In genomic region chr17:35372846-35373531, GRCh38 we compare ENCODE assay signal across 8 cellular contexts. TPM values are rescaled to one million over a fixed set of nuclear protein-coding genes. Genes with fewer than 3 reads are reported as not detected.
DNase-seq lines count a peak whose midpoint lies in the region; ATAC-seq, FAIRE-seq and TF ChIP-seq lines count a peak whose summit lies in the region.

No MANE protein-coding gene starts in this region.

- in situ Hi-C loops in HepG2 (cut with HindIII; ENCODE audit: extremely low pct_ligation_motif_present, low pct_unique_long_range_greater_than_20kb): no loop called here

- FAIRE-seq in HepG2 (lab: Jason Lieb, UNC) (no peak), H54 (lab: Jason Lieb, UNC) (no peak)

- no peak for TF ChIP-seq EP300 in HepG2 (IDR thresholded peaks at IDR 0.05; ENCODE audit: low read depth in 2 of 2, low read length in 2 of 2)
- no peak for TF ChIP-seq EP300 in HepG2 (CRISPR knock-in tag; IDR thresholded peaks at IDR 0.05; ENCODE audit: borderline replicate concordance)

- peaks cover 27% of the 10 kb centered on the region for H3K9me3 Mint-ChIP-seq in activated T-helper 1 cell treated with anti-CD3 and anti-CD28 coated beads, Interleukin-12 subunit alpha, Interleukin-12 subunit beta, Interleukin-2, Interleukin-4 antibody, amounts not matched to agents 30 ng/mL and 10 ng/mL and 1 ng/mL, durations not matched to agents 14 hours and 24 hours and 36 hours

- peaks cover 72% of the 10 kb centered on the region for H3K4me1 Mint-ChIP-seq in activated T-helper 1 cell treated with anti-CD3 and anti-CD28 coated beads, Interleukin-12 subunit alpha, Interleukin-12 subunit beta, Interleukin-2, Interleukin-4 antibody, amounts not matched to agents 30 ng/mL and 10 ng/mL and 1 ng/mL, durations not matched to agents 14 hours and 24 hours and 36 hours (ENCODE audit: low read depth)

- TF ChIP-seq CTCF in liver (IDR thresholded peaks at IDR 0.05; ENCODE audit: low read depth, low read length, missing input control) (no peak), HepG2 (CRISPR knock-in tag; IDR thresholded peaks at IDR 0.05) (no peak), MM.1S (IDR thresholded peaks at IDR 0.05; ENCODE audit: low read length) (no peak), retinal pigment epithelial cell (conservative IDR thresholded peaks at IDR 0.05; ENCODE audit: low read depth, low read length) (no peak)

- POLR2A ChIA-PET in HepG2 (lab: Yijun Ruan, JAX): no interaction called here

- H3K9me2 ChIP-seq in MM.1S (replicated peaks; ENCODE audit: insufficient read depth, low read length): no peaks in the 10 kb centered on the region

- H3K36me3 Mint-ChIP-seq in activated T-helper 1 cell treated with anti-CD3 and anti-CD28 coated beads, Interleukin-12 subunit alpha, Interleukin-12 subunit beta, Interleukin-2, Interleukin-4 antibody, amounts not matched to agents 30 ng/mL and 10 ng/mL and 1 ng/mL, durations not matched to agents 14 hours and 24 hours and 36 hours (ENCODE audit: low read depth): peaks cover 41% of the 10 kb centered on the region

- peaks cover 0 to 6% (median 2%) of the 10 kb centered on the region in 4 donors for H3K9me3 ChIP-seq in liver (ENCODE audit: control insufficient read depth in 4 of 4, low read length in 3 of 4)
- H3K9me3 ChIP-seq in HepG2 (ENCODE audit: low read length): no peaks in the 10 kb centered on the region
- no peaks in the 10 kb centered on the region for H3K9me3 ChIP-seq in MM.1S (replicated peaks; ENCODE audit: insufficient read depth, low read length)

- TF ChIP-seq POLR2A in HepG2 (IDR thresholded peaks at IDR 0.05; ENCODE audit: insufficient read depth in 1 of 2, low read depth in 2 of 2, low read length in 2 of 2) (no peak), H54 (IDR thresholded peaks at IDR 0.05; ENCODE audit: low read depth, low read length) (no peak)

- 4% methylated on average over 25 of the region's 25 CpGs for WGBS in liver
- WGBS in HepG2 (ENCODE audit: low lambda C conversion rate): 52% methylated on average over 9 of the region's 25 CpGs

- no peaks in the 10 kb centered on the region for H3K27me3 Mint-ChIP-seq in activated T-helper 1 cell treated with anti-CD3 and anti-CD28 coated beads, Interleukin-12 subunit alpha, Interleukin-12 subunit beta, Interleukin-2, Interleukin-4 antibody, amounts not matched to agents 30 ng/mL and 10 ng/mL and 1 ng/mL, durations not matched to agents 14 hours and 24 hours and 36 hours (ENCODE audit: insufficient read depth)

- H3K27ac ChIP-seq in liver (ENCODE audit: low read depth in 1 of 2, low read length in 2 of 2) (peak overlapping the region; percentile 83 to 88), HepG2 (ENCODE audit: extremely low read length, insufficient read depth, low read length) (no peak overlapping the region), MM.1S (ENCODE audit: low read length) (peak overlapping the region; percentile 90)

- CTCF ChIA-PET in HepG2 (lab: Yijun Ruan, JAX; ENCODE audit: low intra/inter-chr PET ratio, low total read pairs): no interaction called here

- H3K9ac ChIP-seq in liver (ENCODE audit: low read depth in 1 of 2, low read length in 2 of 2): peak overlapping the region in 1 of 2 donors; percentile 4
- no peak overlapping the region for H3K9ac ChIP-seq in HepG2 (ENCODE audit: insufficient read depth, low read depth, low read length)
- peak overlapping the region; percentile 93 for H3K9ac ChIP-seq in MM.1S (ENCODE audit: low read length)

- H3F3A ChIP-seq in MM.1S (ENCODE audit: insufficient read depth, low read length): peaks cover 48% of the 10 kb centered on the region

- no peaks in the 10 kb centered on the region for H4K20me1 ChIP-seq in HepG2 (ENCODE audit: insufficient read depth, low read length)
- H4K20me1 ChIP-seq in MM.1S (ENCODE audit: insufficient read depth, low read length): no peaks in the 10 kb centered on the region

- H3K4me3 Mint-ChIP-seq in activated T-helper 1 cell treated with anti-CD3 and anti-CD28 coated beads, Interleukin-12 subunit alpha, Interleukin-12 subunit beta, Interleukin-2, Interleukin-4 antibody, amounts not matched to agents 30 ng/mL and 10 ng/mL and 1 ng/mL, durations not matched to agents 14 hours and 24 hours and 36 hours: peak overlapping the region; percentile 93

- no TSS peak for BruUV-seq in HepG2 (replicated peaks; lab: Mats Ljungman, UMichigan)

- intact Hi-C loops in HepG2 (cut with micrococcal nuclease; ENCODE audit: unreplicated experiment): no loop called here
- intact Hi-C loops in activated T-helper 1 cell treated with anti-CD3 and anti-CD28 coated beads, Interleukin-12 subunit alpha, Interleukin-12 subunit beta, Interleukin-2, Interleukin-4 antibody, amounts not matched to agents 30 ng/mL and 10 ng/mL and 1 ng/mL, durations not matched to agents 14 hours and 24 hours and 36 hours (cut with micrococcal nuclease): loop anchor here (1.0 to 10.0 kb wide), 9 partner anchors 26 to 388 kb away; partner anchors contain the start of genes LIG3 and SLFN12L
- intact Hi-C loops in Right ventricle myocardium superior (cut with DNase I): no loop called here

- no peak overlapping the region for H3K4me2 ChIP-seq in HepG2 (ENCODE audit: low read depth, low read length)
- peak overlapping the region; percentile 99 for H3K4me2 ChIP-seq in MM.1S (ENCODE audit: low read depth, low read length)

- H2AFZ ChIP-seq in HepG2 (ENCODE audit: low read length): no peak overlapping the region
- H2AFZ ChIP-seq in MM.1S (ENCODE audit: low read length): peak overlapping the region; percentile 88

- ATAC-seq in HepG2 (no peak), Right ventricle myocardium superior (ENCODE audit: poor library complexity) (peak; percentile 13), GM21576 (IDR thresholded peaks at IDR 0.05; ENCODE audit: unreplicated experiment) (no peak)

- TF ChIP-seq RAD21 in liver (IDR thresholded peaks at IDR 0.05) (no peak), HepG2 (CRISPR knock-in tag; IDR thresholded peaks at IDR 0.05) (no peak)

- DNase-seq in HepG2 (ENCODE audit: low spot score): no peak
- DNase-seq in MM.1S: peak; percentile 84
- peak; percentile 26 for DNase-seq in activated T-helper 1 cell treated with anti-CD3 and anti-CD28 coated beads, Interleukin-12 subunit alpha, Interleukin-12 subunit beta, Interleukin-2, Interleukin-4 antibody, amounts not matched to agents 30 ng/mL and 10 ng/mL and 1 ng/mL, durations not matched to agents 14 hours and 24 hours and 36 hours (ENCODE audit: low spot score)
- DNase-seq in Right ventricle myocardium superior: peak; percentile 51
- no peak for DNase-seq in retinal pigment epithelial cell (ENCODE audit: low read depth)
- no peak for DNase-seq in H54 (ENCODE audit: insufficient read length, low spot score)

- H3K4me1 ChIP-seq in liver (ENCODE audit: control insufficient read depth in 4 of 4, insufficient read depth in 4 of 4, low read length in 3 of 4): peaks cover 1 to 13% (median 8%) of the 10 kb centered on the region in 4 donors
- no peaks in the 10 kb centered on the region for H3K4me1 ChIP-seq in HepG2 (ENCODE audit: insufficient read depth, low read length)
- peaks cover 38% of the 10 kb centered on the region for H3K4me1 ChIP-seq in MM.1S (ENCODE audit: low read length)

- H3K36me3 ChIP-seq in liver (ENCODE audit: control insufficient read depth in 4 of 4, insufficient read depth in 3 of 4, low read depth in 1 of 4, low read length in 3 of 4): peaks cover 0 to 3% (median 0%) of the 10 kb centered on the region in 4 donors
- H3K36me3 ChIP-seq in HepG2 (replicated peaks in 1 of 2; ENCODE audit: control insufficient read depth in 1 of 2, insufficient read depth in 2 of 2, low read length in 2 of 2): no peaks in the 10 kb centered on the region
- no peaks in the 10 kb centered on the region for H3K36me3 ChIP-seq in MM.1S (replicated peaks; ENCODE audit: insufficient read depth, low read length)

- H3K27me3 ChIP-seq in liver (ENCODE audit: control insufficient read depth in 4 of 4, insufficient read depth in 4 of 4, low read length in 3 of 4) (peaks cover 0 to 10% (median under 1%) of the 10 kb centered on the region in 4 donors), HepG2 (ENCODE audit: control insufficient read depth in 1 of 2, insufficient read depth in 2 of 2, low read length in 2 of 2) (peaks cover 7 to 28% of the 10 kb centered on the region in 2 experiments; a peak in 4 of 5 replicates), MM.1S (replicated peaks; ENCODE audit: insufficient read depth, low read length) (no peaks in the 10 kb centered on the region)

- H3K4me3 ChIP-seq in liver (ENCODE audit: low read depth in 1 of 3, low read length in 3 of 3) (peak overlapping the region in 2 of 3 donors; percentile 59 to 61), HepG2 (replicated peaks in 1 of 3; ENCODE audit: insufficient read depth in 1 of 3, low read depth in 2 of 3, low read length in 3 of 3) (no peak overlapping the region), MM.1S (ENCODE audit: low read length) (peak overlapping the region; percentile 73), retinal pigment epithelial cell (ENCODE audit: low read length) (peak overlapping the region; percentile 52)

- H3K79me2 ChIP-seq in HepG2 (ENCODE audit: insufficient read depth, low read length): no peaks in the 10 kb centered on the region
- H3K79me2 ChIP-seq in MM.1S (ENCODE audit: low read length): peaks cover 39% of the 10 kb centered on the region

- H3K27ac Mint-ChIP-seq in activated T-helper 1 cell treated with anti-CD3 and anti-CD28 coated beads, Interleukin-12 subunit alpha, Interleukin-12 subunit beta, Interleukin-2, Interleukin-4 antibody, amounts not matched to agents 30 ng/mL and 10 ng/mL and 1 ng/mL, durations not matched to agents 14 hours and 24 hours and 36 hours: peak overlapping the region; percentile 95

RNA-seq across cellular contexts. Expression of gene SLFN11, which starts 0.4 kb away (rescaled TPM):
- total RNA-seq in liver (10 to 100 TPM; 10.1 to 18.7 TPM), HepG2 (2016; rRNA removed; fragmentation: Illumina TruSeq; extraction: Trizol) (not detected in 2 replicates), Right ventricle myocardium superior (16.8 TPM)
- polyA plus RNA-seq in liver (1 to 10 TPM; 1.6 to 2.3 TPM), HepG2 (2011; rRNA removed) (not detected in 2 replicates)
- not detected in 2 replicates for total RNA-seq in HepG2 (2016; cell fraction: cytosol; rRNA removed; fragmentation: Illumina TruSeq; extraction: Trizol; ENCODE audit: low read depth)
- total RNA-seq in HepG2 (2016; cell fraction: insoluble cytoplasmic fraction; rRNA removed; fragmentation: Illumina TruSeq; extraction: Trizol): not detected in 2 replicates
- not detected in 2 replicates for total RNA-seq in HepG2 (2016; cell fraction: membrane; rRNA removed; fragmentation: Illumina TruSeq; extraction: Trizol)
- total RNA-seq in HepG2 (2016; cell fraction: nucleus; rRNA removed; fragmentation: Illumina TruSeq; extraction: Trizol): not detected in 2 replicates
- not detected in 2 replicates for polyA plus RNA-seq in HepG2 (2011; cell fraction: cytosol; rRNA removed)
- not detected in 2 replicates for polyA plus RNA-seq in HepG2 (2011; cell fraction: nucleus; rRNA removed)
- polyA plus RNA-seq in HepG2 (2012): not detected in 2 replicates
- polyA plus RNA-seq in HepG2 (2016; cell fraction: cytosol; fragmentation: Illumina TruSeq; extraction: Trizol; ENCODE audit: low read depth): not detected in 2 replicates
- polyA plus RNA-seq in HepG2 (2016; cell fraction: insoluble cytoplasmic fraction; fragmentation: Illumina TruSeq; extraction: Trizol; ENCODE audit: low read depth): not detected in 2 replicates
- not detected in 2 replicates for polyA plus RNA-seq in HepG2 (2016; cell fraction: membrane; fragmentation: Illumina TruSeq; extraction: Trizol; ENCODE audit: low read depth)
- not detected in 2 replicates for polyA plus RNA-seq in HepG2 (2016; cell fraction: nucleus; fragmentation: Illumina TruSeq; extraction: Trizol; ENCODE audit: insufficient read depth, low read depth)
- 43.9 TPM in 1 of 2 replicates, not detected in the other for polyA minus RNA-seq in HepG2 (2011; rRNA and poly(A)+ RNA removed; ENCODE audit: low replicate concordance)
- not detected in 2 replicates for polyA minus RNA-seq in HepG2 (2011; cell fraction: cytosol; rRNA and poly(A)+ RNA removed)
- not detected in 2 replicates for polyA minus RNA-seq in HepG2 (2011; cell fraction: nucleus; rRNA and poly(A)+ RNA removed)
- total RNA-seq in activated T-helper 1 cell treated with anti-CD3 and anti-CD28 coated beads, Interleukin-12 subunit alpha, Interleukin-12 subunit beta, Interleukin-2, Interleukin-4 antibody, amounts not matched to agents 30 ng/mL and 10 ng/mL and 1 ng/mL, durations not matched to agents 14 hours and 24 hours and 36 hours: 70.8 and 76.0 TPM in 2 replicates

RNA-seq across cellular contexts. Expression of gene SLFN12, which starts 59.3 kb away (rescaled TPM):
- total RNA-seq in liver (1 to 10 TPM; 3.5 to 5.0 TPM), HepG2 (2016; rRNA removed; fragmentation: Illumina TruSeq; extraction: Trizol) (0.13 TPM in 1 of 2 replicates, not detected in the other), Right ventricle myocardium superior (3.3 TPM)
- polyA plus RNA-seq in liver (under 1 TPM; 0.91 to 0.93 TPM), HepG2 (2011; rRNA removed) (not detected in 2 replicates)
- not detected in 2 replicates for total RNA-seq in HepG2 (2016; cell fraction: cytosol; rRNA removed; fragmentation: Illumina TruSeq; extraction: Trizol; ENCODE audit: low read depth)
- not detected in 2 replicates for total RNA-seq in HepG2 (2016; cell fraction: insoluble cytoplasmic fraction; rRNA removed; fragmentation: Illumina TruSeq; extraction: Trizol)
- not detected in 2 replicates for total RNA-seq in HepG2 (2016; cell fraction: membrane; rRNA removed; fragmentation: Illumina TruSeq; extraction: Trizol)
- not detected in 2 replicates for total RNA-seq in HepG2 (2016; cell fraction: nucleus; rRNA removed; fragmentation: Illumina TruSeq; extraction: Trizol)
- not detected in 2 replicates for polyA plus RNA-seq in HepG2 (2011; cell fraction: cytosol; rRNA removed)
- polyA plus RNA-seq in HepG2 (2011; cell fraction: nucleus; rRNA removed): 0.05 TPM in 1 of 2 replicates, not detected in the other
- not detected in 2 replicates for polyA plus RNA-seq in HepG2 (2012)
- not detected in 2 replicates for polyA plus RNA-seq in HepG2 (2016; cell fraction: cytosol; fragmentation: Illumina TruSeq; extraction: Trizol; ENCODE audit: low read depth)
- polyA plus RNA-seq in HepG2 (2016; cell fraction: insoluble cytoplasmic fraction; fragmentation: Illumina TruSeq; extraction: Trizol; ENCODE audit: low read depth): not detected in 2 replicates
- not detected in 2 replicates for polyA plus RNA-seq in HepG2 (2016; cell fraction: membrane; fragmentation: Illumina TruSeq; extraction: Trizol; ENCODE audit: low read depth)
- polyA plus RNA-seq in HepG2 (2016; cell fraction: nucleus; fragmentation: Illumina TruSeq; extraction: Trizol; ENCODE audit: insufficient read depth, low read depth): not detected in 2 replicates
- 0.30 TPM in 1 of 2 replicates, not detected in the other for polyA minus RNA-seq in HepG2 (2011; rRNA and poly(A)+ RNA removed; ENCODE audit: low replicate concordance)
- not detected in 2 replicates for polyA minus RNA-seq in HepG2 (2011; cell fraction: cytosol; rRNA and poly(A)+ RNA removed)
- not detected in 2 replicates for polyA minus RNA-seq in HepG2 (2011; cell fraction: nucleus; rRNA and poly(A)+ RNA removed)
- 6.6 and 8.4 TPM in 2 replicates for total RNA-seq in activated T-helper 1 cell treated with anti-CD3 and anti-CD28 coated beads, Interleukin-12 subunit alpha, Interleukin-12 subunit beta, Interleukin-2, Interleukin-4 antibody, amounts not matched to agents 30 ng/mL and 10 ng/mL and 1 ng/mL, durations not matched to agents 14 hours and 24 hours and 36 hours

Comparison
In these comparisons a context has a peak if more than half of its experiments do, and no peak if none do; other contexts are left out.
1. H3K4me3 ChIP-seq: peak in liver (2 of 3), MM.1S (single experiment) and retinal pigment epithelial cell (single experiment); none in HepG2 (0 of 3).
2. RNA of gene SLFN11, which starts 0.4 kb away (total RNA-seq): 70.8 to 76.0 TPM in activated T-helper 1 cell treated with anti-CD3 and anti-CD28 coated beads, Interleukin-12 subunit alpha, Interleukin-12 subunit beta, Interleukin-2, Interleukin-4 antibody, amounts not matched to agents 30 ng/mL and 10 ng/mL and 1 ng/mL, durations not matched to agents 14 hours and 24 hours and 36 hours, 10.1 to 18.7 TPM in liver and 16.8 TPM in Right ventricle myocardium superior (single experiment); not detected in HepG2; every median in the first group is over 10 times any median in the second.
3. DNase-seq: peak in MM.1S (single experiment), activated T-helper 1 cell treated with anti-CD3 and anti-CD28 coated beads, Interleukin-12 subunit alpha, Interleukin-12 subunit beta, Interleukin-2, Interleukin-4 antibody, amounts not matched to agents 30 ng/mL and 10 ng/mL and 1 ng/mL, durations not matched to agents 14 hours and 24 hours and 36 hours (single experiment) and Right ventricle myocardium superior (single experiment); none in HepG2 (single experiment), retinal pigment epithelial cell (single experiment) and H54 (single experiment).